In genomic region chr10:102504179-102504975, GRCh38 we compare ENCODE assay signal across 8 cellular contexts. TPM values are rescaled to one million over a fixed set of nuclear protein-coding genes. Genes with fewer than 3 reads are reported as not detected.
A peak's percentile ranks its signal among the peaks of the same experiment; 100 is the strongest.
DNase-seq lines count a peak whose midpoint lies in the region; ATAC-seq and TF ChIP-seq lines count a peak whose summit lies in the region.

No MANE protein-coding gene starts in this region.

- ATAC-seq in HG03045 (IDR thresholded peaks at IDR 0.05; ENCODE audit: unreplicated experiment) (no peak), omental fat pad (ENCODE audit: low FRiP score) (no peak)

- DNase-seq in Daoy (ENCODE audit: low read depth) (peak; percentile 13), NOMO-1 (lab: John Stamatoyannopoulos, UW; ENCODE audit: unreplicated experiment in 2 of 2) (peak; percentile 36 to 82), cardiac septum (ENCODE audit: low spot score) (peak; percentile 78), posterior vena cava (ENCODE audit: low spot score) (peak; percentile 86), NCI-H524 treated with DMSO at 0.1 percent for 48 hours (lab: John Stamatoyannopoulos, UW) (no peak), omental fat pad (ENCODE audit: low spot score) (no peak)
- DNase-seq in activated effector memory CD4-positive, alpha-beta T cell treated with anti-CD3 and anti-CD28 coated beads, Interleukin-2, amount 50 U/mL, for 16 hours = peak; percentile 75

- TF ChIP-seq CTCF in omental fat pad (IDR thresholded peaks at IDR 0.05) = no peak

- intact Hi-C loops in cardiac septum (cut with DNase I) (loop anchor here (5.0 kb wide), 1 partner anchor 82 kb away; the partner anchor contains the start of gene FBXL15), posterior vena cava (cut with DNase I) (loop anchor here in 1 of 2 donors (10.0 kb wide), 1 partner anchor 140 kb away; the partner anchor contains the start of gene TRIM8)

RNA-seq across cellular contexts. Expression of gene SUFU, which starts 0.6 kb away (rescaled TPM):
- total RNA-seq in Daoy (2014; rRNA removed; shearing (Covaris generic)) = 0.40 and 0.60 TPM in 2 replicates
- total RNA-seq in cardiac septum = 6.1 TPM
- 10 to 100 TPM; 10.4 to 11.3 TPM for total RNA-seq in posterior vena cava
- total RNA-seq in omental fat pad = 10 to 100 TPM in 1 of 4 donors, 1 to 10 TPM in 3; 3.7 to 10.1 (median 7.1) TPM

RNA-seq across cellular contexts. Expression of gene ACTR1A, which starts 1.9 kb away (rescaled TPM):
- total RNA-seq in Daoy (2014; rRNA removed; shearing (Covaris generic)) = 77.7 and 79.4 TPM in 2 replicates
- 123 TPM for total RNA-seq in cardiac septum
- total RNA-seq in posterior vena cava = 100 to 1,000 TPM; 102 to 107 TPM
- 100 to 1,000 TPM in 3 of 4 donors, 10 to 100 TPM in 1; 81.8 to 117 (median 113) TPM for total RNA-seq in omental fat pad

RNA-seq across cellular contexts. Expression of gene C10orf95, which starts 53.0 kb away (rescaled TPM):
- not detected in 2 replicates for total RNA-seq in Daoy (2014; rRNA removed; shearing (Covaris generic))
- total RNA-seq in cardiac septum (not detected), posterior vena cava (not detected), omental fat pad (under 1 TPM in 1 of 4 donors, not detected in 3; 0.84 TPM)

Comparison
In these comparisons a context has a peak if more than half of its experiments do, and no peak if none do; other contexts are left out.
1. DNase-seq: peak in Daoy (single experiment), NOMO-1 (2 of 2), activated effector memory CD4-positive, alpha-beta T cell treated with anti-CD3 and anti-CD28 coated beads, Interleukin-2, amount 50 U/mL, for 16 hours (single experiment), cardiac septum (single experiment) and posterior vena cava (single experiment); none in NCI-H524 treated with DMSO at 0.1 percent for 48 hours (single experiment) and omental fat pad (single experiment).